ENCODE assay signal across 13 cellular contexts in the genomic region with DNA sequence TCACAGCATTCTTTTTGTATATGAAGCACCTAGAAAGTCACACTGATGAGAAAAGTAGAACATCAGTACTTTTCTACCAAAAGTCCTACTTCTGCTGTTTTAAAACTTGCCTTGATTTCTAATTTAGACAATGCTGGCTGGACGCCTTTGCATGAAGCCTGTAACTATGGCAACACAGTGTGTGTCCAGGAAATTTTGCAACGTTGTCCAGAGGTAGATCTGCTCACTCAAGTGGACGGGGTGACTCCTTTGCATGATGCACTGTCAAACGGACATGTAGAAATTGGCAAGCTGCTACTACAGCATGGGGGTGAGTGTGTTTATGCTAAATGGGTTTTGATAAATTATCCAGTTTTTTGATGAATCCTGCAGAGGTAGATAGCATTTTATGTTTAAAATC.
A peak's percentile ranks its signal among the peaks of the same experiment; 100 is the strongest.
DNase-seq lines count a peak whose midpoint lies in the region; ATAC-seq and TF ChIP-seq lines count a peak whose summit lies in the region.
"Had no signal": no experiment of that assay in that cellular context is flagged by ENCODE, and none has a peak within 500 bp of the region (broad histone marks: within the 10 kb centered on the region; RNA-seq: fewer than 3 reads in every experiment).

No MANE protein-coding gene starts in this region.

- peak; percentile 98 for DNase-seq in G401 (ENCODE audit: low spot score)
- peak; percentile 34 for DNase-seq in NCI-H2196 treated with DMSO at 0.1 percent for 48 hours (lab: John Stamatoyannopoulos, UW; ENCODE audit: unreplicated experiment)
- peak; percentile 93 to 94 for DNase-seq in lung microvascular endothelial cell (ENCODE audit: low read depth in 2 of 2)
- DNase-seq in mesothelial cell of epicardium (ENCODE audit: low spot score in 2 of 2, unreplicated experiment in 2 of 2) = no peak
- DNase-seq: activated gamma-delta T cell treated with Interleukin-2 at 50 U/mL for 16 hours, DMS153, heart left ventricle, NCI-H1436 treated with DMSO at 0.1 percent for 48 hours, occipital lobe had no signal

- in situ Hi-C loops in G401 (cut with HindIII; ENCODE audit: low sequenced_read_pairs) = no loop called here

- H3K27me3 Mint-ChIP-seq in brain (no peaks in the 10 kb centered on the region), mesothelial cell of epicardium (ENCODE audit: low read depth) (no peaks in the 10 kb centered on the region)

- no peak for TF ChIP-seq CTCF in brain (conservative IDR thresholded peaks at IDR 0.05)
- TF ChIP-seq CTCF in mesothelial cell of epicardium (IDR thresholded peaks at IDR 0.05; ENCODE audit: unreplicated experiment) = no peak

- H3K9me3 Mint-ChIP-seq in brain (no peaks in the 10 kb centered on the region), mesothelial cell of epicardium (no peaks in the 10 kb centered on the region)

- H3K36me3 Mint-ChIP-seq in brain (peaks cover 6% of the 10 kb centered on the region), mesothelial cell of epicardium (no peaks in the 10 kb centered on the region)

- ATAC-seq in GM19455 (IDR thresholded peaks at IDR 0.05; ENCODE audit: unreplicated experiment) = no peak
- no peak for ATAC-seq in HG03108 (IDR thresholded peaks at IDR 0.05; ENCODE audit: unreplicated experiment)
- no peak for ATAC-seq in GM19397 (IDR thresholded peaks at IDR 0.05; ENCODE audit: unreplicated experiment)

- H3K4me1 Mint-ChIP-seq in brain (peaks cover 56% of the 10 kb centered on the region), mesothelial cell of epicardium (peaks cover 33% of the 10 kb centered on the region)

- peak overlapping the region; percentile 68 to 90 (median 83) for H3K27ac Mint-ChIP-seq in brain
- no peak overlapping the region for H3K27ac Mint-ChIP-seq in mesothelial cell of epicardium

- H3K4me3 Mint-ChIP-seq in brain (peak overlapping the region; percentile 69 to 86 (median 79)), mesothelial cell of epicardium (no peak overlapping the region)

Comparison
In these comparisons a context has a peak if more than half of its experiments do, and no peak if none do; other contexts are left out.
1. DNase-seq: peak in G401 (single experiment), NCI-H2196 treated with DMSO at 0.1 percent for 48 hours (single experiment) and lung microvascular endothelial cell (2 of 2); none in mesothelial cell of epicardium (0 of 2).